9 cellular contexts compared by ENCODE assay signal in the genomic region with DNA sequence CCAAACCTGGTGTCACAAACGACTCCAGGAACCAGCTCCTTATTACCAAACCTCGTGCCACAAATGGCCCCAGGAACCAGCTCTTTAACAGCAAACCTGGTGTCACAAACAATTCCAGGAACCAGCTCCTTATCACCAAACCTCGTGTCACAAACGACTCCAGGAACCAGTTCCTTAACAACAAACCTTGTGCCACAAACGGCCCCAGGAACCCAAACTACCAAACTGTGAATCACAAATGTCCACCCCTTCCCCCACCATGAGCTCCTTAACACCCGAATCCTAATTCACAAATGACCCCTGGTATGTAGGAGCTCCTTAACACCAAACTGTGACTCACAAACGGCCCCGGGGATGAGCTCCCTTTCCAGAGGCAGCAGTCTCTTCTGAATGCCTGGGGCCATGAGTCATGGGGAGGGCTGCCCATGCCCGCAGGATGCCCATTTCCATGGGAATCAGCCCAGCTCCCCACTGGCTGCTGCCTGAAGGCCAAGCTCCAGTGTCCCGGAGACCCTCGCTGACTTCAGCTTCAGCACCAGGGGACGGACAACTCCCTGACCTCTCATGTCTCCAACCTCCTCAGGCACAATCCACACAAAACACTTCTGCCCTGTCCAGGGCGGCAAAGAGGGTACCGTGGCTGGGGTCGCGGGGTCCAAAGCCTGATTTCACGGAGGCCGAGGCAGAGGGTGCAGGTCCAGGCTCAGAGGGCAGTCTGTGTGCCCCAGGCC.
DNase-seq lines count a peak whose midpoint lies in the region; ATAC-seq and TF ChIP-seq lines count a peak whose summit lies in the region.
"Had no signal": no experiment of that assay in that cellular context is flagged by ENCODE, and none has a peak within 500 bp of the region (broad histone marks: within the 10 kb centered on the region; RNA-seq: fewer than 3 reads in every experiment).

No MANE protein-coding gene starts in this region.

- intact Hi-C loops in left ventricle myocardium superior (cut with micrococcal nuclease) (no loop called here), ovary (cut with DNase I) (no loop called here)

- no peaks in the 10 kb centered on the region for H3K36me3 ChIP-seq in cardiac muscle cell
- H3K36me3 ChIP-seq in ovary = no peaks in the 10 kb centered on the region

- H3K27ac ChIP-seq in cardiac muscle cell = no peak overlapping the region
- peak overlapping the region; percentile 78 for H3K27ac ChIP-seq in RWPE1
- H3K27ac ChIP-seq in ovary = no peak overlapping the region

- H3K4me1 ChIP-seq in cardiac muscle cell (ENCODE audit: low read depth) (no peaks in the 10 kb centered on the region), ovary (ENCODE audit: insufficient read depth) (no peaks in the 10 kb centered on the region)

- H3K4me1 Mint-ChIP-seq in natural killer cell treated with Interleukin-12 subunit alpha and Interleukin-12 subunit beta and Interleukin-15 and Interleukin-18, amount 100 ng/mL, for 72 hours (ENCODE audit: low read depth in 2 of 2) = peaks cover 12 to 29% of the 10 kb centered on the region in 2 donors

- no peak overlapping the region for H3K4me3 ChIP-seq in cardiac muscle cell
- no peak overlapping the region for H3K4me3 ChIP-seq in ovary

- no peak for ATAC-seq in left ventricle myocardium superior
- no peak for ATAC-seq in GM21619 (IDR thresholded peaks at IDR 0.05; ENCODE audit: unreplicated experiment)
- no peak for ATAC-seq in natural killer cell treated with Interleukin-12 subunit alpha and Interleukin-12 subunit beta and Interleukin-15 and Interleukin-18, amount 100 ng/mL, for 72 hours

- CTCF ChIA-PET in RWPE1 (lab: Yijun Ruan, JAX) = no interaction called here

- H3K9me3 ChIP-seq in cardiac muscle cell (ENCODE audit: low read depth) (no peaks in the 10 kb centered on the region), ovary (no peaks in the 10 kb centered on the region)

- no peak for TF ChIP-seq EP300 in ovary (IDR thresholded peaks at IDR 0.05)

- H3K9me3 Mint-ChIP-seq in natural killer cell treated with Interleukin-12 subunit alpha and Interleukin-12 subunit beta and Interleukin-15 and Interleukin-18, amount 100 ng/mL, for 72 hours = no peaks in the 10 kb centered on the region

- H3K27me3 Mint-ChIP-seq in natural killer cell treated with Interleukin-12 subunit alpha and Interleukin-12 subunit beta and Interleukin-15 and Interleukin-18, amount 100 ng/mL, for 72 hours = no peaks in the 10 kb centered on the region

- peaks cover 4% of the 10 kb centered on the region for H3K36me3 Mint-ChIP-seq in natural killer cell treated with Interleukin-12 subunit alpha and Interleukin-12 subunit beta and Interleukin-15 and Interleukin-18, amount 100 ng/mL, for 72 hours

- WGBS in ovary, 3 donors = 64 to 75% (median 73%) methylated on average over 18 of the region's 18 CpGs

- TF ChIP-seq POLR2A in ovary (IDR thresholded peaks at IDR 0.05) = no peak

- H3K27me3 ChIP-seq in cardiac muscle cell (no peaks in the 10 kb centered on the region), ovary (no peaks in the 10 kb centered on the region)

- peak; percentile 40 to 66 for DNase-seq in cardiac muscle cell (ENCODE audit: low read depth in 1 of 2, low spot score in 1 of 2)
- DNase-seq in left ventricle myocardium superior = no peak
- DNase-seq in RWPE1 (ENCODE audit: low spot score) = peak; percentile 94
- DNase-seq in fibroblast of gingiva (ENCODE audit: low read depth) = peak; percentile 69
- DNase-seq in ovary = no peak
- no peak for DNase-seq in natural killer cell treated with Interleukin-12 subunit alpha and Interleukin-12 subunit beta and Interleukin-15 and Interleukin-18, amount 100 ng/mL, for 72 hours (ENCODE audit: low spot score)
- DNase-seq in activated CD4-positive, alpha-beta T cell treated with anti-CD3 and anti-CD28 coated beads, Interleukin-2, amount 50 U/mL, for 4 hours = no peak
- DNase-seq: NCI-H2029 had no signal

- H3K4me3 Mint-ChIP-seq in natural killer cell treated with Interleukin-12 subunit alpha and Interleukin-12 subunit beta and Interleukin-15 and Interleukin-18, amount 100 ng/mL, for 72 hours = no peak overlapping the region

- POLR2A ChIA-PET in RWPE1 (lab: Yijun Ruan, JAX; ENCODE audit: low non-redundant PET) = no interaction called here

- TF ChIP-seq CTCF in cardiac muscle cell (IDR thresholded peaks at IDR 0.05; ENCODE audit: low read depth, low read length) (no peak), RWPE1 (conservative IDR thresholded peaks at IDR 0.05; ENCODE audit: low read depth) (no peak), ovary (IDR thresholded peaks at IDR 0.05) (no peak)

- H3K27ac Mint-ChIP-seq in natural killer cell treated with Interleukin-12 subunit alpha and Interleukin-12 subunit beta and Interleukin-15 and Interleukin-18, amount 100 ng/mL, for 72 hours = peak overlapping the region in 1 of 2 donors; percentile 60

Comparison
In these comparisons a context has a peak if more than half of its experiments do, and no peak if none do; other contexts are left out.
1. DNase-seq: peak in cardiac muscle cell (2 of 2), RWPE1 (single experiment) and fibroblast of gingiva (single experiment); none in left ventricle myocardium superior (single experiment), ovary (0 of 5), natural killer cell treated with Interleukin-12 subunit alpha and Interleukin-12 subunit beta and Interleukin-15 and Interleukin-18, amount 100 ng/mL, for 72 hours (single experiment) and activated CD4-positive, alpha-beta T cell treated with anti-CD3 and anti-CD28 coated beads, Interleukin-2, amount 50 U/mL, for 4 hours (0 of 2).